10 cellular contexts compared by ENCODE assay signal in the genomic region with DNA sequence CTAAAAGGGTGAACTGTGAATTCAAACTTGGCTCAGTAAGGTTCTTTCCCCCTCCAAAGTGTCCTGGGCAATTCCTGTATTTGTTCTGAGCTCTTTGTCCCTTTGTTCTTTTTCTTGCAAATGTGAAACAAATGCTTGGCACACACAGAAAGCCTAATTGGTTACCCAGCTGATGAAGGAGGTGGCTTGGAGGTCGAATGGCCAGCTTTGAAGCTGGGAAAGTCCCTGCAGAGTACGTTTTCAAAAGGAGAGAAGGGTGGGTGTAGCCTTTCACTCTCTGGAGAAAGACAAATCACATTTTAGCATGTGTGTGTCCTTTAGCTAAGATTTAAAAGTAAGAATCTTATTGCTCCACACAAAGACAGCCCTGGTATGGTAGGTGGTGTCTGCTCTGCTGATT.
DNase-seq lines count a peak whose midpoint lies in the region; ATAC-seq, FAIRE-seq and TF ChIP-seq lines count a peak whose summit lies in the region.
"Had no signal": no experiment of that assay in that cellular context is flagged by ENCODE, and none has a peak within 500 bp of the region (broad histone marks: within the 10 kb centered on the region; RNA-seq: fewer than 3 reads in every experiment).

No MANE protein-coding gene starts in this region.

- H3K9me3 Mint-ChIP-seq in endodermal cell, result no peaks in the 10 kb centered on the region

- no peak overlapping the region for H3K9ac ChIP-seq in endodermal cell (ENCODE audit: extremely low read depth, low read length, poor library complexity, severe bottlenecking)

- no peak for TF ChIP-seq CTCF in endodermal cell (conservative IDR thresholded peaks at IDR 0.05)

- no peaks in the 10 kb centered on the region for H3K9me3 ChIP-seq in endodermal cell (ENCODE audit: control insufficient read depth, low read length)

- no peak overlapping the region for H3K4me3 Mint-ChIP-seq in endodermal cell

- no peaks in the 10 kb centered on the region for H3K27me3 Mint-ChIP-seq in endodermal cell (ENCODE audit: insufficient read depth)

- intact Hi-C loops in left ventricle myocardium superior (cut with micrococcal nuclease), result no loop called here

- H3K4me1 Mint-ChIP-seq in endodermal cell, result peaks cover 31% of the 10 kb centered on the region

- no peak overlapping the region for H3K4me3 ChIP-seq in endodermal cell (ENCODE audit: low read length)

- H3K27ac ChIP-seq in endodermal cell (ENCODE audit: low read depth, low read length), result peak overlapping the region; percentile 12

- H3K36me3 Mint-ChIP-seq in endodermal cell (ENCODE audit: low read depth), result no peaks in the 10 kb centered on the region

- peak; percentile 82 for FAIRE-seq in GM18507 (lab: Jason Lieb, UNC)

- H3K36me3 ChIP-seq in endodermal cell (ENCODE audit: control insufficient read depth, insufficient read depth, low read length), result no peaks in the 10 kb centered on the region

- ATAC-seq in GM21381 (IDR thresholded peaks at IDR 0.05; ENCODE audit: unreplicated experiment) (peak; percentile 73), HG03342 (IDR thresholded peaks at IDR 0.05; ENCODE audit: unreplicated experiment) (peak; percentile 88), left ventricle myocardium superior (no peak)

- 11 to 18% methylated on average over 1 to 2 of the region's 2 CpGs for WGBS in endodermal cell (ENCODE audit: insufficient coverage in 1 of 2, insufficient read length in 1 of 2), 2 experiments

- no peak overlapping the region for H3K27ac Mint-ChIP-seq in endodermal cell

- H3K27me3 ChIP-seq in endodermal cell (ENCODE audit: control insufficient read depth, insufficient read depth, low read length, poor library complexity, severe bottlenecking), result no peaks in the 10 kb centered on the region

- DNase-seq in GM18507 (ENCODE audit: extremely low spot score, insufficient read length, low read depth), result peak; percentile 20
- DNase-seq in endodermal cell, result peak; percentile 59
- DNase-seq in NCI-H748 treated with DMSO at 0.1 percent for 48 hours (lab: John Stamatoyannopoulos, UW), result no peak
- no peak for DNase-seq in NCI-H510A (lab: John Stamatoyannopoulos, UW)
- DNase-seq in left ventricle myocardium superior, result no peak
- no peak for DNase-seq in NCI-H774 (lab: John Stamatoyannopoulos, UW)
- DNase-seq: activated naive CD4-positive, alpha-beta T cell; hippocampal formation had no signal

- peaks cover 4% of the 10 kb centered on the region for H3K4me1 ChIP-seq in endodermal cell (ENCODE audit: control insufficient read depth, insufficient read depth, low read length)

Comparison
In these comparisons a context has a peak if more than half of its experiments do, and no peak if none do; other contexts are left out.
1. DNase-seq: peak in GM18507 (single experiment) and endodermal cell (single experiment); none in NCI-H748 treated with DMSO at 0.1 percent for 48 hours (single experiment), NCI-H510A (single experiment), left ventricle myocardium superior (single experiment) and NCI-H774 (single experiment).